Comparison of ENCODE assay signal across 31 cellular contexts in the genomic region with DNA sequence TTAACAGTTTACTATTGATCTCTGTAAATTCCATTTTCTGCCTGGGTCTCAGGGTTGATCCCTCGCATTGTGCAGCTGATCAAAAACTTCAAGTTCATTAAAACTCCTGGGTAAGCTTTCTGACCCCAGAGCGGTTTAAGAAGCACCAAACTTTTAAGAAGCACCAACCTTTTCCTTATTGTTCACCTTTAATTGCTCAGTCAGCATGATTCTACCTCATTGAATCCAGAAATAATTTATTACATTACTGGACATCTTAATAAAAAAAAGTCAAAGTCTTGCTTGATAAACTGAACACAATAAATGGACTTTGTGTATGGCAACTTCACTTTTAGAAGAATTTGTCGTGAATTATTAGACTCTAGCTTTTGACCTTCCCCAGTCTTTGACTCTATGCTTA. TPM values are rescaled to one million over a fixed set of nuclear protein-coding genes. Genes with fewer than 3 reads are reported as not detected.
"Had no signal": no experiment of that assay in that cellular context is flagged by ENCODE, and none has a peak within 500 bp of the region (broad histone marks: within the 10 kb centered on the region; RNA-seq: fewer than 3 reads in every experiment).

No MANE protein-coding gene starts in this region.

- H3K27me3 ChIP-seq: neural progenitor cell, ovary, spleen, tibial artery, transverse colon, upper lobe of right lung, uterus had no signal

- H3K27ac Mint-ChIP-seq: naive thymus-derived CD4-positive, alpha-beta T cell; natural killer cell; nephron; neural progenitor cell; progenitor cell of endocrine pancreas; stimulated activated memory B cell treated with anti-CD40 and anti-IgM and Interleukin-4, amounts not matched to agents 10 μg/mL and 1 μg/mL and 100 μg/mL, for 72 hours; stimulated activated naive CD8-positive, alpha-beta T cell treated with anti-CD3 and anti-CD28 coated beads, Interleukin-15, amount 100 ng/mL, for 72 hours; type B pancreatic cell had no signal

- H3K4me2 ChIP-seq: neural progenitor cell, smooth muscle cell had no signal

- H3K27ac ChIP-seq: neural progenitor cell, ovary, parathyroid adenoma, psoas muscle, skin epidermis, spleen, tibial artery, transverse colon, upper lobe of right lung, uterus had no signal

- H3K4me3 ChIP-seq: neural progenitor cell, ovary, psoas muscle, skin epidermis, smooth muscle cell, spleen, tibial artery, transverse colon, upper lobe of right lung, uterus had no signal

- H2AFZ ChIP-seq: neural progenitor cell, parathyroid adenoma had no signal

- H3K9me3 ChIP-seq: ovary, psoas muscle, transverse colon, upper lobe of right lung had no signal

- H3K9me3 Mint-ChIP-seq: stimulated activated naive CD8-positive, alpha-beta T cell treated with anti-CD3 and anti-CD28 coated beads, Interleukin-15, amount 100 ng/mL, for 72 hours; type B pancreatic cell had no signal

- DNase-seq: naive thymus-derived CD4-positive, alpha-beta T cell; natural killer cell; occipital lobe; ovary; posterior cingulate gyrus; psoas muscle; right cardiac atrium; spleen; stimulated activated CD4-positive, alpha-beta T cell treated with anti-CD3 and anti-CD28 coated beads, Interleukin-12 subunit alpha, Interleukin-12 subunit beta, amount 100 ng/mL, for 4 hours; stimulated activated CD4-positive, alpha-beta T cell treated with anti-CD3 and anti-CD28 coated beads, Interleukin-1b, Interleukin-23, amount 100 ng/mL, for 48 hours; stimulated activated CD4-positive, alpha-beta T cell treated with anti-CD3 and anti-CD28 coated beads, Interleukin-4, amount 100 ng/mL, for 1 hour; stimulated activated CD4-positive, alpha-beta T cell treated with anti-CD3 and anti-CD28 coated beads, Interleukin-4, amount 100 ng/mL, for 4 hours; stimulated activated CD8-positive, alpha-beta memory T cell treated with anti-CD3 and anti-CD28 coated beads, Interleukin-4, amount 100 ng/mL, for 48 hours; stimulated activated naive CD4-positive, alpha-beta T cell; stimulated activated naive CD8-positive, alpha-beta T cell treated with anti-CD3 and anti-CD28 coated beads, Interleukin-15, amount 100 ng/mL, for 72 hours; stimulated activated naive CD8-positive, alpha-beta T cell treated with anti-CD3 and anti-CD28 coated beads, Interleukin-15, Interleukin-2, amounts not matched to agents 100 U/mL and 50 U/mL, for 24 hours; substantia nigra; tibial artery; transverse colon; upper lobe of right lung; uterus had no signal

- H3K9ac ChIP-seq: neural progenitor cell, parathyroid adenoma had no signal

- ATAC-seq: naive thymus-derived CD4-positive, alpha-beta T cell; natural killer cell; psoas muscle; right cardiac atrium; sciatic nerve; stimulated activated memory B cell treated with anti-CD40 and anti-IgM and Interleukin-4, amounts not matched to agents 10 μg/mL and 1 μg/mL and 100 μg/mL, for 72 hours; stimulated activated naive CD8-positive, alpha-beta T cell treated with anti-CD3 and anti-CD28 coated beads, Interleukin-15, amount 100 ng/mL, for 72 hours; stimulated activated naive CD8-positive, alpha-beta T cell treated with anti-CD3 and anti-CD28 coated beads, Interleukin-15, Interleukin-2, amounts not matched to agents 100 U/mL and 50 U/mL, for 24 hours; upper lobe of right lung had no signal

- H3K36me3 Mint-ChIP-seq: stimulated activated memory B cell treated with anti-CD40 and anti-IgM and Interleukin-4, amounts not matched to agents 10 μg/mL and 1 μg/mL and 100 μg/mL, for 72 hours had no signal

- H3K36me3 ChIP-seq: ovary, transverse colon, uterus had no signal

- H3K4me1 ChIP-seq: neural progenitor cell, parathyroid adenoma, psoas muscle, tibial artery, transverse colon, upper lobe of right lung, uterus had no signal

RNA-seq across cellular contexts. Expression of gene TM6SF1, which starts 53.3 kb away (rescaled TPM):
- total RNA-seq: progenitor cell of endocrine pancreas, renal cortical epithelial cell had no signal
- polyA plus RNA-seq: smooth muscle cell had no signal
